ENCODE assay signal across 1 cellular context in the genomic region with DNA sequence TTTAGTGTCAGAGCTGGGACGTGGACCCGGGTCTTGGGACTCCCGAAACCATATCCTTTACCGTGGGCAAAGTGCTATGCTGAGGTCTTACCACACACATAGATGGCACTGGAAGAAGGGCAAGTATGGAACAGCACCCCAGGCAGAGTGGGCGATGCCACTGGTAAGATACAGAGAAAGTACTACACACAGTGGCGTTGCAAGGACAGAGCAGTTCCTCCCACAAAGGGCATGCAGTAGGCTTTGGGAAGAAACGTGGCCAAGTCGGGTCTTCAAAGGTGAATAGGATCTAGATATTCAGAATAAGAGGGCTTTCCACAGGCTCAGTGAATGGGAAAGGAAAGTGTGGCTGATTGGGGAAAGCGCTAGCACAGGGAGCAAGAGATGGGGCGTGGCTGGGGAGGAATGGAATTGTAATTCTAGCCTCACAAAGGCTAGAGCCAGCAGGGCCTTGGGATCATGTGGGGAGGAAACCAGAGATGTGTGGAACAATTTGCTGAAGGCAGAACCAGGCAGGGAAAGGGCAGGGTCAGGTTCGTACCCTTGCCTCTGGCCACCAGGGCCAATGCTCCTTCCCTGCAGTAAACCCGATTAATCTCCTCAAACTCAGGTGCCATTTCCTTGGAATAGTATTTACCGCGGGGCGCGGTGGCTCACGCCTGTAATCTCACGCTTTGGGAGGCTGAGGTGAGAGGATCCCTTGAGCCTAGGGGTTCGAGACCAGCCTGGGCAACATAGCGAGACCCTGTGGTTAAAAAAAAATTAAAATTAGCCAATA.
A peak's percentile ranks its signal among the peaks of the same experiment; 100 is the strongest.
TF ChIP-seq lines count a peak whose summit lies in the region.

No MANE protein-coding gene starts in this region.

TF ChIP-seq in K562, 482 proteins besides CTCF, POLR2A, EP300 and RAD21 (continued from another document and continues in another):
- TF ChIP-seq, protein P1, sequence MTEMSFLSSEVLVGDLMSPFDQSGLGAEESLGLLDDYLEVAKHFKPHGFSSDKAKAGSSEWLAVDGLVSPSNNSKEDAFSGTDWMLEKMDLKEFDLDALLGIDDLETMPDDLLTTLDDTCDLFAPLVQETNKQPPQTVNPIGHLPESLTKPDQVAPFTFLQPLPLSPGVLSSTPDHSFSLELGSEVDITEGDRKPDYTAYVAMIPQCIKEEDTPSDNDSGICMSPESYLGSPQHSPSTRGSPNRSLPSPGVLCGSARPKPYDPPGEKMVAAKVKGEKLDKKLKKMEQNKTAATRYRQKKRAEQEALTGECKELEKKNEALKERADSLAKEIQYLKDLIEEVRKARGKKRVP (CRISPR knock-in tag; IDR thresholded peaks at IDR 0.05): 0 out of 2 replicates have a peak, but pooled peaks have one; percentile 2
- peak; percentile 62; the same call in 1 of the 2 replicates for TF ChIP-seq BCOR (IDR thresholded peaks at IDR 0.05)
- TF ChIP-seq ZNF121 (CRISPR knock-in tag; conservative IDR thresholded peaks at IDR 0.05): peak; percentile 98
- no peak for TF ChIP-seq SRSF9 (IDR thresholded peaks at IDR 0.05; ENCODE audit: borderline replicate concordance, low read depth, low read length)
- TF ChIP-seq MCM2 (IDR thresholded peaks at IDR 0.05; ENCODE audit: low read depth): no peak
- no peak for TF ChIP-seq MIER1 (IDR thresholded peaks at IDR 0.05; ENCODE audit: low read depth)
- TF ChIP-seq, protein P2, sequence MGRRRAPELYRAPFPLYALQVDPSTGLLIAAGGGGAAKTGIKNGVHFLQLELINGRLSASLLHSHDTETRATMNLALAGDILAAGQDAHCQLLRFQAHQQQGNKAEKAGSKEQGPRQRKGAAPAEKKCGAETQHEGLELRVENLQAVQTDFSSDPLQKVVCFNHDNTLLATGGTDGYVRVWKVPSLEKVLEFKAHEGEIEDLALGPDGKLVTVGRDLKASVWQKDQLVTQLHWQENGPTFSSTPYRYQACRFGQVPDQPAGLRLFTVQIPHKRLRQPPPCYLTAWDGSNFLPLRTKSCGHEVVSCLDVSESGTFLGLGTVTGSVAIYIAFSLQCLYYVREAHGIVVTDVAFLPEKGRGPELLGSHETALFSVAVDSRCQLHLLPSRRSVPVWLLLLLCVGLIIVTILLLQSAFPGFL (CRISPR knock-in tag; IDR thresholded peaks at IDR 0.05): no peak
- no peak for TF ChIP-seq HNRNPH1 (optimal IDR thresholded peaks at IDR 0.05; ENCODE audit: low read depth, low read length)
- TF ChIP-seq ZNF766 (CRISPR knock-in tag; conservative IDR thresholded peaks at IDR 0.05): 0 out of 2 replicates have a peak, but pooled peaks have one; percentile 40
- TF ChIP-seq, protein P3, sequence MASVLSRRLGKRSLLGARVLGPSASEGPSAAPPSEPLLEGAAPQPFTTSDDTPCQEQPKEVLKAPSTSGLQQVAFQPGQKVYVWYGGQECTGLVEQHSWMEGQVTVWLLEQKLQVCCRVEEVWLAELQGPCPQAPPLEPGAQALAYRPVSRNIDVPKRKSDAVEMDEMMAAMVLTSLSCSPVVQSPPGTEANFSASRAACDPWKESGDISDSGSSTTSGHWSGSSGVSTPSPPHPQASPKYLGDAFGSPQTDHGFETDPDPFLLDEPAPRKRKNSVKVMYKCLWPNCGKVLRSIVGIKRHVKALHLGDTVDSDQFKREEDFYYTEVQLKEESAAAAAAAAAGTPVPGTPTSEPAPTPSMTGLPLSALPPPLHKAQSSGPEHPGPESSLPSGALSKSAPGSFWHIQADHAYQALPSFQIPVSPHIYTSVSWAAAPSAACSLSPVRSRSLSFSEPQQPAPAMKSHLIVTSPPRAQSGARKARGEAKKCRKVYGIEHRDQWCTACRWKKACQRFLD (CRISPR knock-in tag; IDR thresholded peaks at IDR 0.05): 0 out of 2 replicates have a peak, but pooled peaks have one; percentile 13
- no peak; the same call in 1 of the 2 replicates for TF ChIP-seq HLTF (IDR thresholded peaks at IDR 0.05)
- peak; percentile 89 for TF ChIP-seq ADNP (tag; IDR thresholded peaks at IDR 0.05)
- TF ChIP-seq KLF10 (CRISPR knock-in tag; IDR thresholded peaks at IDR 0.05): no peak
- no peak for TF ChIP-seq ZFP36 (IDR thresholded peaks at IDR 0.05; ENCODE audit: low read depth, low read length, partially characterized antibody)
- TF ChIP-seq LCOR (CRISPR knock-in tag; IDR thresholded peaks at IDR 0.05): no peak
- no peak for TF ChIP-seq CREB1 (IDR thresholded peaks at IDR 0.05)
- TF ChIP-seq CREB1 (CRISPR knock-in tag; IDR thresholded peaks at IDR 0.05): no peak
- TF ChIP-seq ZSCAN32 (CRISPR knock-in tag; IDR thresholded peaks at IDR 0.05): no peak
- no peak for TF ChIP-seq ETV5 (CRISPR knock-in tag; IDR thresholded peaks at IDR 0.05; ENCODE audit: low read depth)
- no peak for TF ChIP-seq ZNF143 (CRISPR knock-in tag; IDR thresholded peaks at IDR 0.05)
- TF ChIP-seq HNRNPUL1 (IDR thresholded peaks at IDR 0.05; ENCODE audit: low read length): no peak
- TF ChIP-seq HNRNPK (IDR thresholded peaks at IDR 0.05; ENCODE audit: low read depth, low read length, poor library complexity, severe bottlenecking): no peak
- TF ChIP-seq WHSC1 (IDR thresholded peaks at IDR 0.05; ENCODE audit: low read length): no peak
- TF ChIP-seq, protein P4, sequence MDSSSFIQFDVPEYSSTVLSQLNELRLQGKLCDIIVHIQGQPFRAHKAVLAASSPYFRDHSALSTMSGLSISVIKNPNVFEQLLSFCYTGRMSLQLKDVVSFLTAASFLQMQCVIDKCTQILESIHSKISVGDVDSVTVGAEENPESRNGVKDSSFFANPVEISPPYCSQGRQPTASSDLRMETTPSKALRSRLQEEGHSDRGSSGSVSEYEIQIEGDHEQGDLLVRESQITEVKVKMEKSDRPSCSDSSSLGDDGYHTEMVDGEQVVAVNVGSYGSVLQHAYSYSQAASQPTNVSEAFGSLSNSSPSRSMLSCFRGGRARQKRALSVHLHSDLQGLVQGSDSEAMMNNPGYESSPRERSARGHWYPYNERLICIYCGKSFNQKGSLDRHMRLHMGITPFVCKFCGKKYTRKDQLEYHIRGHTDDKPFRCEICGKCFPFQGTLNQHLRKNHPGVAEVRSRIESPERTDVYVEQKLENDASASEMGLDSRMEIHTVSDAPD (CRISPR knock-in tag; IDR thresholded peaks at IDR 0.05): 0 out of 2 replicates have a peak, but pooled peaks have one; percentile 25
- TF ChIP-seq SP2 (IDR thresholded peaks at IDR 0.05; ENCODE audit: extremely low read depth, low read depth, low read length, poor library complexity, severe bottlenecking): no peak
- peak; percentile 32 for TF ChIP-seq SAP30 (IDR thresholded peaks at IDR 0.05; ENCODE audit: borderline replicate concordance, insufficient read depth, low read depth, low read length, poor library complexity, severe bottlenecking)
- peak; percentile 29; the same call in 1 of the 2 replicates for TF ChIP-seq ZFP1 (CRISPR knock-in tag; IDR thresholded peaks at IDR 0.05)
- TF ChIP-seq, protein P5, sequence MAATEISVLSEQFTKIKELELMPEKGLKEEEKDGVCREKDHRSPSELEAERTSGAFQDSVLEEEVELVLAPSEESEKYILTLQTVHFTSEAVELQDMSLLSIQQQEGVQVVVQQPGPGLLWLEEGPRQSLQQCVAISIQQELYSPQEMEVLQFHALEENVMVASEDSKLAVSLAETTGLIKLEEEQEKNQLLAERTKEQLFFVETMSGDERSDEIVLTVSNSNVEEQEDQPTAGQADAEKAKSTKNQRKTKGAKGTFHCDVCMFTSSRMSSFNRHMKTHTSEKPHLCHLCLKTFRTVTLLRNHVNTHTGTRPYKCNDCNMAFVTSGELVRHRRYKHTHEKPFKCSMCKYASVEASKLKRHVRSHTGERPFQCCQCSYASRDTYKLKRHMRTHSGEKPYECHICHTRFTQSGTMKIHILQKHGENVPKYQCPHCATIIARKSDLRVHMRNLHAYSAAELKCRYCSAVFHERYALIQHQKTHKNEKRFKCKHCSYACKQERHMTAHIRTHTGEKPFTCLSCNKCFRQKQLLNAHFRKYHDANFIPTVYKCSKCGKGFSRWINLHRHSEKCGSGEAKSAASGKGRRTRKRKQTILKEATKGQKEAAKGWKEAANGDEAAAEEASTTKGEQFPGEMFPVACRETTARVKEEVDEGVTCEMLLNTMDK (IDR thresholded peaks at IDR 0.05; ENCODE audit: borderline replicate concordance, insufficient read depth, low read depth, low read length, poor library complexity, severe bottlenecking): no peak
- no peak for TF ChIP-seq E2F3 (CRISPR knock-in tag; IDR thresholded peaks at IDR 0.05)
- TF ChIP-seq POLR2AphosphoS5 (IDR thresholded peaks at IDR 0.05; ENCODE audit: control insufficient read depth, insufficient read depth, low read depth, low read length): no peak
- TF ChIP-seq, protein P6, sequence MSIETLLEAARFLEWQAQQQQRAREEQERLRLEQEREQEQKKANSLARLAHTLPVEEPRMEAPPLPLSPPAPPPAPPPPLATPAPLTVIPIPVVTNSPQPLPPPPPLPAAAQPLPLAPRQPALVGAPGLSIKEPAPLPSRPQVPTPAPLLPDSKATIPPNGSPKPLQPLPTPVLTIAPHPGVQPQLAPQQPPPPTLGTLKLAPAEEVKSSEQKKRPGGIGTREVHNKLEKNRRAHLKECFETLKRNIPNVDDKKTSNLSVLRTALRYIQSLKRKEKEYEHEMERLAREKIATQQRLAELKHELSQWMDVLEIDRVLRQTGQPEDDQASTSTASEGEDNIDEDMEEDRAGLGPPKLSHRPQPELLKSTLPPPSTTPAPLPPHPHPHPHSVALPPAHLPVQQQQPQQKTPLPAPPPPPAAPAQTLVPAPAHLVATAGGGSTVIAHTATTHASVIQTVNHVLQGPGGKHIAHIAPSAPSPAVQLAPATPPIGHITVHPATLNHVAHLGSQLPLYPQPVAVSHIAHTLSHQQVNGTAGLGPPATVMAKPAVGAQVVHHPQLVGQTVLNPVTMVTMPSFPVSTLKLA (conservative IDR thresholded peaks at IDR 0.05): 0 out of 4 replicates have a peak, but pooled peaks of 1 of the 2 experiments have one; percentile 36
- TF ChIP-seq TCFL5 (CRISPR knock-in tag; conservative IDR thresholded peaks at IDR 0.05): no peak
- TF ChIP-seq SLC30A9 (CRISPR knock-in tag; IDR thresholded peaks at IDR 0.05): no peak
- TF ChIP-seq NCOR1 (IDR thresholded peaks at IDR 0.05): no peak
- TF ChIP-seq STAT5B (CRISPR knock-in tag; IDR thresholded peaks at IDR 0.05): no peak
- TF ChIP-seq KLF13 (tag; IDR thresholded peaks at IDR 0.05; ENCODE audit: borderline replicate concordance, low read depth): no peak
- no peak; a peak in 1 of 4 replicates for TF ChIP-seq ARNT (IDR thresholded peaks at IDR 0.05)
- 0 out of 2 replicates have a peak, but pooled peaks have one; percentile 37 for TF ChIP-seq BHLHE40 (IDR thresholded peaks at IDR 0.05; ENCODE audit: low read length)
- no peak for TF ChIP-seq MTA1 (IDR thresholded peaks at IDR 0.05; ENCODE audit: borderline replicate concordance)
- no peak for TF ChIP-seq TAF15 (IDR thresholded peaks at IDR 0.05; ENCODE audit: low read depth, low read length)
- no peak for TF ChIP-seq TCF7L2 (IDR thresholded peaks at IDR 0.05; ENCODE audit: low read depth, low read length)
- TF ChIP-seq, protein P7, sequence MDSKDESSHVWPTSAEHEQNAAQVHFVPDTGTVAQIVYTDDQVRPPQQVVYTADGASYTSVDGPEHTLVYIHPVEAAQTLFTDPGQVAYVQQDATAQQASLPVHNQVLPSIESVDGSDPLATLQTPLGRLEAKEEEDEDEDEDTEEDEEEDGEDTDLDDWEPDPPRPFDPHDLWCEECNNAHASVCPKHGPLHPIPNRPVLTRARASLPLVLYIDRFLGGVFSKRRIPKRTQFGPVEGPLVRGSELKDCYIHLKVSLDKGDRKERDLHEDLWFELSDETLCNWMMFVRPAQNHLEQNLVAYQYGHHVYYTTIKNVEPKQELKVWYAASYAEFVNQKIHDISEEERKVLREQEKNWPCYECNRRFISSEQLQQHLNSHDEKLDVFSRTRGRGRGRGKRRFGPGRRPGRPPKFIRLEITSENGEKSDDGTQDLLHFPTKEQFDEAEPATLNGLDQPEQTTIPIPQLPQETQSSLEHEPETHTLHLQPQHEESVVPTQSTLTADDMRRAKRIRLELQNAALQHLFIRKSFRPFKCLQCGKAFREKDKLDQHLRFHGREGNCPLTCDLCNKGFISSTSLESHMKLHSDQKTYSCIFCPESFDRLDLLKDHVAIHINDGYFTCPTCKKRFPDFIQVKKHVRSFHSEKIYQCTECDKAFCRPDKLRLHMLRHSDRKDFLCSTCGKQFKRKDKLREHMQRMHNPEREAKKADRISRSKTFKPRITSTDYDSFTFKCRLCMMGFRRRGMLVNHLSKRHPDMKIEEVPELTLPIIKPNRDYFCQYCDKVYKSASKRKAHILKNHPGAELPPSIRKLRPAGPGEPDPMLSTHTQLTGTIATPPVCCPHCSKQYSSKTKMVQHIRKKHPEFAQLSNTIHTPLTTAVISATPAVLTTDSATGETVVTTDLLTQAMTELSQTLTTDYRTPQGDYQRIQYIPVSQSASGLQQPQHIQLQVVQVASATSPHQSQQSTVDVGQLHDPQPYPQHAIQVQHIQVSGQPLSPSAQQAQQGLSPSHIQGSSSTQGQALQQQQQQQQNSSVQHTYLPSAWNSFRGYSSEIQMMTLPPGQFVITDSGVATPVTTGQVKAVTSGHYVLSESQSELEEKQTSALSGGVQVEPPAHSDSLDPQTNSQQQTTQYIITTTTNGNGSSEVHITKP (IDR thresholded peaks at IDR 0.05; ENCODE audit: partially characterized antibody): peak; percentile 19
- no peak for TF ChIP-seq GTF2A2 (tag; IDR thresholded peaks at IDR 0.05)
- TF ChIP-seq, protein P8, sequence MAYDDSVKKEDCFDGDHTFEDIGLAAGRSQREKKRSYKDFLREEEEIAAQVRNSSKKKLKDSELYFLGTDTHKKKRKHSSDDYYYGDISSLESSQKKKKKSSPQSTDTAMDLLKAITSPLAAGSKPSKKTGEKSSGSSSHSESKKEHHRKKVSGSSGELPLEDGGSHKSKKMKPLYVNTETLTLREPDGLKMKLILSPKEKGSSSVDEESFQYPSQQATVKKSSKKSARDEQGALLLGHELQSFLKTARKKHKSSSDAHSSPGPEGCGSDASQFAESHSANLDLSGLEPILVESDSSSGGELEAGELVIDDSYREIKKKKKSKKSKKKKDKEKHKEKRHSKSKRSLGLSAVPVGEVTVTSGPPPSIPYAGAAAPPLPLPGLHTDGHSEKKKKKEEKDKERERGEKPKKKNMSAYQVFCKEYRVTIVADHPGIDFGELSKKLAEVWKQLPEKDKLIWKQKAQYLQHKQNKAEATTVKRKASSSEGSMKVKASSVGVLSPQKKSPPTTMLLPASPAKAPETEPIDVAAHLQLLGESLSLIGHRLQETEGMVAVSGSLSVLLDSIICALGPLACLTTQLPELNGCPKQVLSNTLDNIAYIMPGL (CRISPR knock-in tag; IDR thresholded peaks at IDR 0.05): no peak
- TF ChIP-seq PHF21A (IDR thresholded peaks at IDR 0.05; ENCODE audit: borderline replicate concordance, low read depth): no peak
- TF ChIP-seq, protein P9, sequence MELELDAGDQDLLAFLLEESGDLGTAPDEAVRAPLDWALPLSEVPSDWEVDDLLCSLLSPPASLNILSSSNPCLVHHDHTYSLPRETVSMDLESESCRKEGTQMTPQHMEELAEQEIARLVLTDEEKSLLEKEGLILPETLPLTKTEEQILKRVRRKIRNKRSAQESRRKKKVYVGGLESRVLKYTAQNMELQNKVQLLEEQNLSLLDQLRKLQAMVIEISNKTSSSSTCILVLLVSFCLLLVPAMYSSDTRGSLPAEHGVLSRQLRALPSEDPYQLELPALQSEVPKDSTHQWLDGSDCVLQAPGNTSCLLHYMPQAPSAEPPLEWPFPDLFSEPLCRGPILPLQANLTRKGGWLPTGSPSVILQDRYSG (tag; conservative IDR thresholded peaks at IDR 0.05; ENCODE audit: low read depth): peak; percentile 41; the same call in 1 of the 2 replicates
